Comparison of ENCODE assay signal across 8 cellular contexts in the genomic region with DNA sequence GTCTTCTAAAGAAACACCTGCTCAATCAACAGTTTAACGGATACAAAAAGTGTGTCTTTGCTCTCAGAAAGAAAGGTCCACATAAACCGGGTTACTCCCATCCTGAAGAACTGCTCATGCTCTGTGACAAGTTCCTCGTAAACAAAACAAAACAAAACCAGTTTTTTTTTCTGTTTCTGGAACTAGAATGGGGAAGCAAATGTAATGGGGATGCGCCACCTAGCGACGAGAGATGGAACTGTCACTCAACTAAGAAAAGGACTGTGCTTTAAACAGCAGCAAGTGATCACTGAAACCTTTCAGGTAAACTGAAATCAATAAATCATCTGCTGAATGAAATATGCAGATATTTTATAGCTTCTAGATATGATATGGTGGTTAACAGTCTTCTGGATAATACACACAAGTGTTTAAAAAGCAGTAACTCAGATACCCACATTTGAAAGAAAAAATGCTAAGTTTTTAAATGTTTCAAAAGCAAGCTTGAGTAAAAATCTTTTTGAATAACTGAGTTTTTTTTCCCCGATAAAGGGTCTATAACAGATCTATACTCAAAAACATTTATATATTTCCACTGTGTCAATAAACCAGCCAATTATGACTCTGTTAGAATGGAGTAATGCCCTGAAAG. TPM values are rescaled to one million over a fixed set of nuclear protein-coding genes. Genes with fewer than 3 reads are reported as not detected.
DNase-seq lines count a peak whose midpoint lies in the region; ATAC-seq, FAIRE-seq and TF ChIP-seq lines count a peak whose summit lies in the region.

No MANE protein-coding gene starts in this region.

- peak overlapping the region; percentile 74; the same call in 1 of the 2 replicates for H3K27ac Mint-ChIP-seq in WTC11

- ATAC-seq in GM21737 (IDR thresholded peaks at IDR 0.05; ENCODE audit: unreplicated experiment) (peak; percentile 48), WTC11 (peak; percentile 42)

- DNase-seq in D721Med (ENCODE audit: insufficient read length, low spot score) (no peak), NCI-H1436 treated with DMSO at 0.1 percent for 48 hours (lab: John Stamatoyannopoulos, UW) (peak; percentile 1), WTC11 (ENCODE audit: low spot score) (peak; percentile 76), bronchial epithelial cell (ENCODE audit: low read depth) (peak; percentile 63), islet precursor cell (peak; percentile 72), NCI-H128 (lab: John Stamatoyannopoulos, UW; ENCODE audit: unreplicated experiment) (no peak)
- DNase-seq in stimulated activated CD4-positive, alpha-beta T cell treated with anti-CD3 and anti-CD28 coated beads, Interleukin-15, amount 100 ng/mL, for 24 hours, result peak; percentile 72

- H3K36me3 ChIP-seq in bronchial epithelial cell (ENCODE audit: control insufficient read depth, insufficient read depth, low read length), result peaks cover 7% of the 10 kb centered on the region

- POLR2A ChIA-PET in WTC11 (lab: Charles Lee), result no interaction called here

- no peaks in the 10 kb centered on the region for H3K27me3 Mint-ChIP-seq in WTC11 (ENCODE audit: low read depth)

- H3K27me3 ChIP-seq in bronchial epithelial cell (ENCODE audit: control insufficient read depth, insufficient read depth, low read length), result no peaks in the 10 kb centered on the region

- CTCF ChIA-PET in WTC11 (lab: Charles Lee), result interaction anchor here (0.6 to 2.9 kb wide), 18 partner anchors 12 to 745 kb away, joined by 3 to 14 read pairs (median 3); partner anchors contain the start of gene TARS3

- no peak overlapping the region for H3K4me3 ChIP-seq in bronchial epithelial cell (ENCODE audit: low read depth, low read length)

- H3K4me3 Mint-ChIP-seq in WTC11, result no peak overlapping the region

- peaks cover 23% of the 10 kb centered on the region for H3K4me1 Mint-ChIP-seq in WTC11

- TF ChIP-seq CTCF in D721Med (IDR thresholded peaks at IDR 0.05; ENCODE audit: insufficient read depth, missing control alignments) (peak; percentile 90), WTC11 (IDR thresholded peaks at IDR 0.05) (peak; percentile 92), bronchial epithelial cell (IDR thresholded peaks at IDR 0.05; ENCODE audit: insufficient read depth, low read length, severe bottlenecking) (peak; percentile 79)

- H3K9me3 Mint-ChIP-seq in WTC11, result no peaks in the 10 kb centered on the region

- FAIRE-seq in D721Med (lab: Jason Lieb, UNC), result peak; percentile 60
- no peak for FAIRE-seq in bronchial epithelial cell (lab: Jason Lieb, UNC)

- peaks cover 31% of the 10 kb centered on the region for H3K36me3 Mint-ChIP-seq in WTC11

TF ChIP-seq in WTC11, 78 proteins besides CTCF, POLR2A, EP300 and RAD21:
- TF ChIP-seq NFYB (CRISPR knock-in tag; conservative IDR thresholded peaks at IDR 0.05; ENCODE audit: low read depth) (no peak), ZNF232 (CRISPR knock-in tag; IDR thresholded peaks at IDR 0.05) (no peak), CBFB (CRISPR knock-in tag; IDR thresholded peaks at IDR 0.05; ENCODE audit: low read depth) (no peak), ZNF121 (CRISPR knock-in tag; IDR thresholded peaks at IDR 0.05) (no peak)

RNA-seq across cellular contexts. Expression of gene TM2D3, which starts 10.9 kb away (rescaled TPM):
- total RNA-seq in WTC11 (2021) (22.4 to 23.5 TPM (median 23.1 TPM) in 3 replicates), bronchial epithelial cell (21.6 and 23.0 TPM in 2 replicates)

Comparison
In these comparisons a context has a peak if more than half of its experiments do, and no peak if none do; other contexts are left out.
1. DNase-seq: peak in NCI-H1436 treated with DMSO at 0.1 percent for 48 hours (single experiment), WTC11 (single experiment), bronchial epithelial cell (single experiment), islet precursor cell (single experiment) and stimulated activated CD4-positive, alpha-beta T cell treated with anti-CD3 and anti-CD28 coated beads, Interleukin-15, amount 100 ng/mL, for 24 hours (single experiment); none in D721Med (single experiment) and NCI-H128 (single experiment).
2. Peak in every context shown above with its lines, with median percentiles within 50 percentile points of each other: CTCF ChIP-seq.